ENCODE assay signal across 9 cellular contexts in the genomic region with DNA sequence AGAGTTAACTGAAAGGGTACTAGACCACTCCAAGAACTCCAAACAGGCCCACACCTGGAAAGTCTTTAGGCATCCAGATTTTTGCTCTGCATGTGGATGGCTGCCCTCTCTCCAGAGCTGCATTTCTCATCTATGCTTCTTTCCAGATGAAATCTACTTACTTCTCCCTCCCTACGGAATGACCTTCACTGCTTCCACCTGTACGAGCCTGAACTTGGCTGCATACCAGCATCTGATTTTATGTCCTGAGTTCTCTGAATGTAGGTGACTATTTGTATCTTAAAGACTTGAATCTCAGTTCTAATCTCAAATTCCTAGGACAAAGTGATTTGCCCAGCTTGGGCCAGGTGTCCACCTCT. TPM values are rescaled to one million over a fixed set of nuclear protein-coding genes. Genes with fewer than 3 reads are reported as not detected.
A peak's percentile ranks its signal among the peaks of the same experiment; 100 is the strongest.
DNase-seq lines count a peak whose midpoint lies in the region; ATAC-seq, FAIRE-seq and TF ChIP-seq lines count a peak whose summit lies in the region.
"Had no signal": no experiment of that assay in that cellular context is flagged by ENCODE, and none has a peak within 500 bp of the region (broad histone marks: within the 10 kb centered on the region; RNA-seq: fewer than 3 reads in every experiment).

No MANE protein-coding gene starts in this region.

- no peaks in the 10 kb centered on the region for H3K27me3 Mint-ChIP-seq in CD8-positive, alpha-beta T cell (ENCODE audit: low read depth)

- H3K27me3 ChIP-seq in CD8-positive, alpha-beta T cell (ENCODE audit: insufficient read depth, low read length), result no peaks in the 10 kb centered on the region
- no peaks in the 10 kb centered on the region for H3K27me3 ChIP-seq in endothelial cell of umbilical vein (ENCODE audit: control insufficient read depth in 2 of 2, insufficient read depth in 2 of 2, low read length in 2 of 2)
- H3K27me3 ChIP-seq in osteoblast (ENCODE audit: insufficient read depth, low read length), result no peaks in the 10 kb centered on the region

- no peaks in the 10 kb centered on the region for H3K9me1 ChIP-seq in endothelial cell of umbilical vein (replicated peaks; ENCODE audit: control insufficient read depth, extremely low read depth, insufficient read depth, low read length)

- H3K79me2 ChIP-seq in endothelial cell of umbilical vein (ENCODE audit: control insufficient read depth, insufficient read depth, low read length), result peaks cover 95% of the 10 kb centered on the region
- peaks cover 97% of the 10 kb centered on the region for H3K79me2 ChIP-seq in osteoblast (ENCODE audit: insufficient read depth, low read length)

- H3K9me3 ChIP-seq in CD8-positive, alpha-beta T cell (ENCODE audit: low read length), result no peaks in the 10 kb centered on the region
- H3K9me3 ChIP-seq in endothelial cell of umbilical vein (replicated peaks; ENCODE audit: control insufficient read depth, insufficient read depth, low read length), result no peaks in the 10 kb centered on the region
- H3K9me3 ChIP-seq in osteoblast (ENCODE audit: low read depth, low read length), result no peaks in the 10 kb centered on the region

- peaks cover 64% of the 10 kb centered on the region for H3K4me1 ChIP-seq in CD8-positive, alpha-beta T cell (ENCODE audit: insufficient read depth, low read length)
- H3K4me1 ChIP-seq in endothelial cell of umbilical vein (ENCODE audit: control insufficient read depth, extremely low read depth, insufficient read depth, low read length), result peaks cover 27% of the 10 kb centered on the region
- peaks cover 30% of the 10 kb centered on the region for H3K4me1 ChIP-seq in osteoblast (ENCODE audit: insufficient read depth, low read length)

- H3K4me2 ChIP-seq in endothelial cell of umbilical vein (ENCODE audit: insufficient read depth, low read length), result peak overlapping the region; percentile 85
- H3K4me2 ChIP-seq in osteoblast (ENCODE audit: insufficient read depth, low read length), result peak overlapping the region; percentile 74

- no peak for TF ChIP-seq POLR2A in endothelial cell of umbilical vein (IDR thresholded peaks at IDR 0.05; ENCODE audit: low read depth, low read length)

- CTCF ChIA-PET in CD8-positive, alpha-beta T cell (lab: Charles Lee), result interaction anchor here (1.2 to 1.8 kb wide), 2 partner anchors 11 to 58 kb away, joined by 3 to 5 read pairs; no protein-coding TSS in a partner anchor
- CTCF ChIA-PET in endothelial cell of umbilical vein (lab: Charles Lee), result interaction anchor here (1.0 to 4.9 kb wide), 6 partner anchors 12 to 73 kb away, joined by 3 to 41 read pairs (median 5); a partner anchor contains a TSS

- peak overlapping the region; percentile 0 for H3K4me3 Mint-ChIP-seq in CD8-positive, alpha-beta T cell

- H3K27ac ChIP-seq in CD8-positive, alpha-beta T cell (ENCODE audit: low read depth, low read length), result no peak overlapping the region
- H3K27ac ChIP-seq in endothelial cell of umbilical vein (ENCODE audit: insufficient read depth, low read depth, low read length), result peak overlapping the region; percentile 34
- peak overlapping the region; percentile 53 for H3K27ac ChIP-seq in osteoblast (ENCODE audit: low read depth, low read length)

- no peak overlapping the region for H3K9ac ChIP-seq in endothelial cell of umbilical vein (replicated peaks; ENCODE audit: extremely low read depth, insufficient read depth, low read length)

- dilution Hi-C loops in endothelial cell of umbilical vein (cut with MboI; ENCODE audit: extremely low pct_ligation_motif_present, low sequenced_read_pairs), result no loop called here

- TF ChIP-seq CTCF in CD8-positive, alpha-beta T cell (IDR thresholded peaks at IDR 0.05), result no peak
- TF ChIP-seq CTCF in endothelial cell of umbilical vein (IDR thresholded peaks at IDR 0.05; ENCODE audit: extremely low read depth in 1 of 2, insufficient read depth in 1 of 2, low read depth in 1 of 2, low read length in 2 of 2) (no peak), osteoblast (IDR thresholded peaks at IDR 0.05; ENCODE audit: extremely low read depth, low read depth, low read length) (no peak)

- POLR2A ChIA-PET in CD8-positive, alpha-beta T cell (lab: Charles Lee), result interaction anchor here (1.2 kb wide), 2 partner anchors 12 to 26 kb away, joined by 3 to 4 read pairs; a partner anchor contains a TSS
- POLR2A ChIA-PET in endothelial cell of umbilical vein (lab: Charles Lee), result no interaction called here

- intact Hi-C loops in CD8-positive, alpha-beta T cell (cut with DNase I, micrococcal nuclease), result no loop called here
- intact Hi-C loops in endothelial cell of umbilical vein (cut with micrococcal nuclease), result loop anchor here (2.0 kb wide), 2 partner anchors 13 to 15 kb away; a partner anchor contains a TSS

- BruUV-seq in endothelial cell of umbilical vein (replicated peaks; lab: Mats Ljungman, UMichigan), result no TSS peak

- peaks cover 82% of the 10 kb centered on the region for H3K4me1 Mint-ChIP-seq in CD8-positive, alpha-beta T cell (ENCODE audit: low read depth)

- no peak for DNase-seq in CD8-positive, alpha-beta T cell
- DNase-seq in NCI-H69 (lab: John Stamatoyannopoulos, UW) (peak; percentile 69), endothelial cell of umbilical vein (ENCODE audit: low read depth, low spot score) (no peak), osteoblast (ENCODE audit: insufficient read length, low spot score, missing footprints) (no peak)
- DNase-seq: SHP77 treated with DMSO at 0.1 percent for 48 hours had no signal

- peak overlapping the region; percentile 71 for H3K27ac Mint-ChIP-seq in CD8-positive, alpha-beta T cell

- no peak for ATAC-seq in CD8-positive, alpha-beta T cell
- ATAC-seq in HG03196 (IDR thresholded peaks at IDR 0.05; ENCODE audit: unreplicated experiment) (no peak), HG03521 (IDR thresholded peaks at IDR 0.05; ENCODE audit: unreplicated experiment) (no peak), HG03097 (IDR thresholded peaks at IDR 0.05; ENCODE audit: low FRiP score, unreplicated experiment) (no peak)

- H3K4me3 ChIP-seq in CD8-positive, alpha-beta T cell (ENCODE audit: low read depth, low read length), result no peak overlapping the region
- H3K4me3 ChIP-seq in endothelial cell of umbilical vein (replicated peaks in 1 of 3; ENCODE audit: insufficient read depth in 1 of 3, low read depth in 1 of 3, low read length in 3 of 3), result peak overlapping the region in 1 of 3 experiments; percentile 3
- H3K4me3 ChIP-seq in osteoblast (ENCODE audit: insufficient read depth, low read length), result no peak overlapping the region
- H3K4me3 ChIP-seq: lung had no signal

- H3K9me3 Mint-ChIP-seq in CD8-positive, alpha-beta T cell, result no peaks in the 10 kb centered on the region

- H2AFZ ChIP-seq in endothelial cell of umbilical vein (ENCODE audit: low read depth, low read length) (no peak overlapping the region), osteoblast (ENCODE audit: low read length) (no peak overlapping the region)

- H3K36me3 Mint-ChIP-seq in CD8-positive, alpha-beta T cell, result peaks cover 46% of the 10 kb centered on the region

- H4K20me1 ChIP-seq in endothelial cell of umbilical vein (replicated peaks; ENCODE audit: control insufficient read depth, extremely low read depth, insufficient read depth, low read length) (peaks cover 17% of the 10 kb centered on the region), osteoblast (ENCODE audit: insufficient read depth, low read length) (peaks cover 70% of the 10 kb centered on the region)

- no peaks in the 10 kb centered on the region for H3K36me3 ChIP-seq in CD8-positive, alpha-beta T cell (ENCODE audit: insufficient read depth, low read length)
- H3K36me3 ChIP-seq in endothelial cell of umbilical vein (ENCODE audit: control insufficient read depth in 2 of 2, extremely low read depth in 1 of 2, insufficient read depth in 2 of 2, low read length in 2 of 2) (no peaks in the 10 kb centered on the region), osteoblast (ENCODE audit: insufficient read depth, low read length) (peaks cover 4% of the 10 kb centered on the region)

- no peak for FAIRE-seq in endothelial cell of umbilical vein (lab: Jason Lieb, UNC)

RNA-seq across cellular contexts. Expression of a gene that starts 13.3 kb away (rescaled TPM):
- 10 to 100 TPM; 93.2 to 96.1 TPM for total RNA-seq in CD8-positive, alpha-beta T cell
- total RNA-seq in endothelial cell of umbilical vein, result 113 and 120 TPM in 2 replicates
- polyA plus RNA-seq in endothelial cell of umbilical vein, result 58.9 and 66.3 TPM in 2 replicates
- polyA plus RNA-seq in endothelial cell of umbilical vein (2011; cell fraction: cytosol; rRNA removed), result 52.2 and 55.2 TPM in 2 replicates
- 216 and 240 TPM in 2 replicates for polyA plus RNA-seq in endothelial cell of umbilical vein (2011; cell fraction: nucleus; rRNA removed)
- 43.3 and 54.4 TPM in 2 replicates for polyA plus RNA-seq in endothelial cell of umbilical vein (2012)
- 176 and 197 TPM in 2 replicates for polyA minus RNA-seq in endothelial cell of umbilical vein
- polyA minus RNA-seq in endothelial cell of umbilical vein (2011; cell fraction: cytosol; rRNA and poly(A)+ RNA removed), result 103 TPM
- polyA minus RNA-seq in endothelial cell of umbilical vein (2011; cell fraction: nucleus; rRNA and poly(A)+ RNA removed), result 155 and 226 TPM in 2 replicates
- total RNA-seq in osteoblast, result 136 and 148 TPM in 2 replicates

RNA-seq across cellular contexts. Expression of a gene that starts 25.7 kb away (rescaled TPM):
- 10 to 100 TPM; 24.4 to 24.5 TPM for total RNA-seq in CD8-positive, alpha-beta T cell
- 44.6 and 46.6 TPM in 2 replicates for total RNA-seq in endothelial cell of umbilical vein
- 83.1 and 96.9 TPM in 2 replicates for polyA plus RNA-seq in endothelial cell of umbilical vein
- 70.8 and 74.0 TPM in 2 replicates for polyA plus RNA-seq in endothelial cell of umbilical vein (2011; cell fraction: cytosol; rRNA removed)
- polyA plus RNA-seq in endothelial cell of umbilical vein (2011; cell fraction: nucleus; rRNA removed), result 28.3 and 30.6 TPM in 2 replicates
- 70.0 and 70.7 TPM in 2 replicates for polyA plus RNA-seq in endothelial cell of umbilical vein (2012)
- 33.3 and 35.8 TPM in 2 replicates for polyA minus RNA-seq in endothelial cell of umbilical vein
- 57.6 TPM for polyA minus RNA-seq in endothelial cell of umbilical vein (2011; cell fraction: cytosol; rRNA and poly(A)+ RNA removed)
- 14.7 and 16.0 TPM in 2 replicates for polyA minus RNA-seq in endothelial cell of umbilical vein (2011; cell fraction: nucleus; rRNA and poly(A)+ RNA removed)
- 67.5 and 80.7 TPM in 2 replicates for total RNA-seq in osteoblast

RNA-seq across cellular contexts. Expression of a gene that starts 39.1 kb away (rescaled TPM):
- 10 to 100 TPM; 31.8 to 32.6 TPM for total RNA-seq in CD8-positive, alpha-beta T cell
- total RNA-seq in endothelial cell of umbilical vein (16.3 and 16.6 TPM in 2 replicates), osteoblast (26.8 and 28.3 TPM in 2 replicates)
- polyA plus RNA-seq in endothelial cell of umbilical vein, result 23.2 and 24.9 TPM in 2 replicates
- 20.0 and 21.7 TPM in 2 replicates for polyA plus RNA-seq in endothelial cell of umbilical vein (2011; cell fraction: cytosol; rRNA removed)
- polyA plus RNA-seq in endothelial cell of umbilical vein (2011; cell fraction: nucleus; rRNA removed), result 15.0 and 16.0 TPM in 2 replicates
- 18.9 and 21.3 TPM in 2 replicates for polyA plus RNA-seq in endothelial cell of umbilical vein (2012)
- 33.7 and 41.8 TPM in 2 replicates for polyA minus RNA-seq in endothelial cell of umbilical vein
- polyA minus RNA-seq in endothelial cell of umbilical vein (2011; cell fraction: cytosol; rRNA and poly(A)+ RNA removed), result 19.6 TPM
- 6.8 and 9.0 TPM in 2 replicates for polyA minus RNA-seq in endothelial cell of umbilical vein (2011; cell fraction: nucleus; rRNA and poly(A)+ RNA removed)

RNA-seq across cellular contexts. Expression of a gene that starts 39.2 kb away (rescaled TPM):
- total RNA-seq in CD8-positive, alpha-beta T cell, result 100 to 1,000 TPM; 159 to 179 TPM
- 91.8 and 99.7 TPM in 2 replicates for total RNA-seq in endothelial cell of umbilical vein
- polyA plus RNA-seq in endothelial cell of umbilical vein, result 149 and 169 TPM in 2 replicates
- polyA plus RNA-seq in endothelial cell of umbilical vein (2011; cell fraction: cytosol; rRNA removed), result 199 and 224 TPM in 2 replicates
- polyA plus RNA-seq in endothelial cell of umbilical vein (2011; cell fraction: nucleus; rRNA removed), result 146 and 290 TPM in 2 replicates
- 96.0 and 97.4 TPM in 2 replicates for polyA plus RNA-seq in endothelial cell of umbilical vein (2012)
- polyA minus RNA-seq in endothelial cell of umbilical vein, result 73.0 and 94.6 TPM in 2 replicates
- polyA minus RNA-seq in endothelial cell of umbilical vein (2011; cell fraction: cytosol; rRNA and poly(A)+ RNA removed), result 83.6 TPM
- 27.6 and 40.7 TPM in 2 replicates for polyA minus RNA-seq in endothelial cell of umbilical vein (2011; cell fraction: nucleus; rRNA and poly(A)+ RNA removed)
- 55.0 and 56.9 TPM in 2 replicates for total RNA-seq in osteoblast

RNA-seq across cellular contexts. Expression of a gene that starts 46.8 kb away (rescaled TPM):
- total RNA-seq in CD8-positive, alpha-beta T cell, result under 1 TPM; 0.38 to 0.39 TPM
- total RNA-seq in endothelial cell of umbilical vein (not detected in 2 replicates), osteoblast (not detected in 2 replicates)
- polyA plus RNA-seq in endothelial cell of umbilical vein, result not detected in 2 replicates
- 0.05 TPM in 1 of 2 replicates, not detected in the other for polyA plus RNA-seq in endothelial cell of umbilical vein (2011; cell fraction: cytosol; rRNA removed)
- polyA plus RNA-seq in endothelial cell of umbilical vein (2011; cell fraction: nucleus; rRNA removed), result 0.20 and 0.42 TPM in 2 replicates
- not detected in 2 replicates for polyA plus RNA-seq in endothelial cell of umbilical vein (2012)
- polyA minus RNA-seq in endothelial cell of umbilical vein, result not detected in 2 replicates
- polyA minus RNA-seq in endothelial cell of umbilical vein (2011; cell fraction: cytosol; rRNA and poly(A)+ RNA removed), result not detected
- polyA minus RNA-seq in endothelial cell of umbilical vein (2011; cell fraction: nucleus; rRNA and poly(A)+ RNA removed), result 0.29 TPM in 1 of 2 replicates, not detected in the other
